Comparison of ENCODE assay signal across 1 cellular context in the genomic region with DNA sequence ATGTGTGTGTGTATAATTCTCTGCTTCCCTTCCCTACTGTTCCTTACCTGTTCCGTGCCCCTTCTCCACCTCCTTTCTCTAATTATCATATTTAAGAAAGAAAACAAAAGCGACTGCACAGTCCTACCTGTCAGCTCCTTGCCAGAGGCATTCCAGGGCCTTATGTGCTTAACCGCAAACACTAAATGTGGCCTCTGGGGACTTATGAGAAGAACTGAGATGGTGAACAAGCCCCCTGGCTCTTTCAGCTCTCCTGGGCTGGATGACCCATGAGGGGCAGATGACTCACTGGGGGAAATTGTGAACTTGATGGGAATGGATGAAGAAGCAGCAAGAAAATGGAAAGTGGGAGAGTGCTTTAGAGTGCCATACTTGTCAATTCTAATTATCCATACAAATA.
TF ChIP-seq lines count a peak whose summit lies in the region.

No MANE protein-coding gene starts in this region.

TF ChIP-seq in GM23338, 12 proteins besides CTCF, POLR2A, EP300 and RAD21 (continued from another document):
- TF ChIP-seq, protein P1, sequence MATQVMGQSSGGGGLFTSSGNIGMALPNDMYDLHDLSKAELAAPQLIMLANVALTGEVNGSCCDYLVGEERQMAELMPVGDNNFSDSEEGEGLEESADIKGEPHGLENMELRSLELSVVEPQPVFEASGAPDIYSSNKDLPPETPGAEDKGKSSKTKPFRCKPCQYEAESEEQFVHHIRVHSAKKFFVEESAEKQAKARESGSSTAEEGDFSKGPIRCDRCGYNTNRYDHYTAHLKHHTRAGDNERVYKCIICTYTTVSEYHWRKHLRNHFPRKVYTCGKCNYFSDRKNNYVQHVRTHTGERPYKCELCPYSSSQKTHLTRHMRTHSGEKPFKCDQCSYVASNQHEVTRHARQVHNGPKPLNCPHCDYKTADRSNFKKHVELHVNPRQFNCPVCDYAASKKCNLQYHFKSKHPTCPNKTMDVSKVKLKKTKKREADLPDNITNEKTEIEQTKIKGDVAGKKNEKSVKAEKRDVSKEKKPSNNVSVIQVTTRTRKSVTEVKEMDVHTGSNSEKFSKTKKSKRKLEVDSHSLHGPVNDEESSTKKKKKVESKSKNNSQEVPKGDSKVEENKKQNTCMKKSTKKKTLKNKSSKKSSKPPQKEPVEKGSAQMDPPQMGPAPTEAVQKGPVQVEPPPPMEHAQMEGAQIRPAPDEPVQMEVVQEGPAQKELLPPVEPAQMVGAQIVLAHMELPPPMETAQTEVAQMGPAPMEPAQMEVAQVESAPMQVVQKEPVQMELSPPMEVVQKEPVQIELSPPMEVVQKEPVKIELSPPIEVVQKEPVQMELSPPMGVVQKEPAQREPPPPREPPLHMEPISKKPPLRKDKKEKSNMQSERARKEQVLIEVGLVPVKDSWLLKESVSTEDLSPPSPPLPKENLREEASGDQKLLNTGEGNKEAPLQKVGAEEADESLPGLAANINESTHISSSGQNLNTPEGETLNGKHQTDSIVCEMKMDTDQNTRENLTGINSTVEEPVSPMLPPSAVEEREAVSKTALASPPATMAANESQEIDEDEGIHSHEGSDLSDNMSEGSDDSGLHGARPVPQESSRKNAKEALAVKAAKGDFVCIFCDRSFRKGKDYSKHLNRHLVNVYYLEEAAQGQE (IDR thresholded peaks at IDR 0.05; ENCODE audit: unreplicated experiment), result no peak
- no peak for TF ChIP-seq EZH2 (IDR thresholded peaks at IDR 0.05; ENCODE audit: low read depth, unreplicated experiment)
- TF ChIP-seq, protein P2, sequence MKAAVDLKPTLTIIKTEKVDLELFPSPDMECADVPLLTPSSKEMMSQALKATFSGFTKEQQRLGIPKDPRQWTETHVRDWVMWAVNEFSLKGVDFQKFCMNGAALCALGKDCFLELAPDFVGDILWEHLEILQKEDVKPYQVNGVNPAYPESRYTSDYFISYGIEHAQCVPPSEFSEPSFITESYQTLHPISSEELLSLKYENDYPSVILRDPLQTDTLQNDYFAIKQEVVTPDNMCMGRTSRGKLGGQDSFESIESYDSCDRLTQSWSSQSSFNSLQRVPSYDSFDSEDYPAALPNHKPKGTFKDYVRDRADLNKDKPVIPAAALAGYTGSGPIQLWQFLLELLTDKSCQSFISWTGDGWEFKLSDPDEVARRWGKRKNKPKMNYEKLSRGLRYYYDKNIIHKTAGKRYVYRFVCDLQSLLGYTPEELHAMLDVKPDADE (IDR thresholded peaks at IDR 0.05), result no peak
